ENCODE assay signal across 8 cellular contexts in the genomic region with DNA sequence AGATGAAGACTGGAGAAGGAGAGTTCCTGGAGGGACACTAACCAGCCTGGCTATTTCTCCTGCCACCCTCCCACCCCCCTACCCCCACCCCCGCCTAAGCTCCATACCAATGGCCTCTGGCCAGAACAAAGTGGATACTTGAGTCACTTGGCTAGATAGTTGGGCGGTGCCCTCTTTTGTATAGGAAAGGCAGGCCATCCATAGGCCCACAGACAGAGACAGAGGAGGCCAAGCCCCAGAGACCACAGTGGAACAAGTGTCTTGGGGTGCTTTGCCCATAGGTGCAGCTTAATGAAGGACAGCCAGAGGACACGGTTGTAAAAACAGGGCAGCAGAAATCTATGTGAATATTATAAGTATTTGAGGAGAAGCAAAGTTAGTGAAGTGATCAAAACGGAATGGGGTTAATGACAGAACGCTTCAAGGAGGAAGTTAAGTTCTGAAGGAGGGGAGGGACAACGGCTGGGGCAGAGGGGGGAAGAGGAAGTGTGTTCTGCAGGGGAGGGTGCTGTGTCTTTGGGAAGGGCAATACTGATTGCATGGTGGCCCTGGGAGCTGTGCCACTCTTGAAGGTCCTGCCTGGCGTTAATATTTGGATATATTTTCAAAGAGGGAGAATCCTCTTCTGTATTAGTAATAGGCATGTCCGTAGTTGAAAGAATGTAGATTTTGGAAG. TPM values are rescaled to one million over a fixed set of nuclear protein-coding genes. Genes with fewer than 3 reads are reported as not detected.
A peak's percentile ranks its signal among the peaks of the same experiment; 100 is the strongest.
DNase-seq lines count a peak whose midpoint lies in the region; ATAC-seq and TF ChIP-seq lines count a peak whose summit lies in the region.

No MANE protein-coding gene starts in this region.

- ATAC-seq in GM18870 (IDR thresholded peaks at IDR 0.05; ENCODE audit: unreplicated experiment) (peak; percentile 33), HG02852 (IDR thresholded peaks at IDR 0.05; ENCODE audit: unreplicated experiment) (peak; percentile 52), Right ventricle myocardium inferior (peak; percentile 63)

- H3K27ac Mint-ChIP-seq in Caco-2 (ENCODE audit: unreplicated experiment) = no peak overlapping the region

- no peaks in the 10 kb centered on the region for H3K9me3 Mint-ChIP-seq in Caco-2 (ENCODE audit: unreplicated experiment)

- H3K4me1 Mint-ChIP-seq in Caco-2 (ENCODE audit: low read depth, unreplicated experiment) = no peaks in the 10 kb centered on the region

- H3K4me1 ChIP-seq in Caco-2 = no peaks in the 10 kb centered on the region

- H3K9me3 ChIP-seq in Caco-2 = no peaks in the 10 kb centered on the region

- H3K27me3 Mint-ChIP-seq in Caco-2 (ENCODE audit: insufficient read depth, unreplicated experiment) = peaks cover 18% of the 10 kb centered on the region

- no TSS peak for BruUV-seq in Caco-2 (replicated peaks; lab: Mats Ljungman, UMichigan)

- TF ChIP-seq CTCF in Caco-2 (IDR thresholded peaks at IDR 0.05; ENCODE audit: insufficient read depth in 1 of 2, low read depth in 1 of 2, low read length in 1 of 2, severe bottlenecking in 1 of 2, unreplicated experiment in 1 of 2) = no peak

- no peaks in the 10 kb centered on the region for H3K36me3 ChIP-seq in Caco-2 (ENCODE audit: control insufficient read depth, insufficient read depth, low read length)

- no peaks in the 10 kb centered on the region for H3K36me3 Mint-ChIP-seq in Caco-2 (ENCODE audit: insufficient read depth, unreplicated experiment)

- POLR2A ChIA-PET in Caco-2 (lab: Charles Lee) = no interaction called here

- intact Hi-C loops in Right ventricle myocardium inferior (cut with DNase I) = no loop called here
- intact Hi-C loops in Caco-2 (cut with micrococcal nuclease; ENCODE audit: unreplicated experiment) = no loop called here

- CTCF ChIA-PET in Caco-2 (lab: Charles Lee) = no interaction called here

- H3K4me3 ChIP-seq in Caco-2 (ENCODE audit: low read depth, low read length) = no peak overlapping the region

- no peaks in the 10 kb centered on the region; the same call in 1 of the 2 replicates for H3K27me3 ChIP-seq in Caco-2 (replicated peaks; ENCODE audit: control insufficient read depth, insufficient read depth, low read length)

- H3K4me3 Mint-ChIP-seq in Caco-2 (ENCODE audit: unreplicated experiment) = no peak overlapping the region

- DNase-seq in RPMI8226 (peak; percentile 61), Right ventricle myocardium inferior (ENCODE audit: missing footprints) (no peak), Caco-2 (no peak), amniotic stem cell (lab: John Stamatoyannopoulos, UW) (no peak), NCI-H226 (no peak)
- DNase-seq in NK-92 treated with Interleukin-12 subunit alpha and Interleukin-12 subunit beta, amount 100 ng/mL, for 24 hours (lab: John Stamatoyannopoulos, UW) = no peak

RNA-seq across cellular contexts. Expression of a gene that starts 32.7 kb away (rescaled TPM):
- total RNA-seq in Right ventricle myocardium inferior = 18.3 TPM
- total RNA-seq in Caco-2 (2022) = not detected in 2 replicates

Comparison
In these comparisons a context has a peak if more than half of its experiments do, and no peak if none do; other contexts are left out.
1. RNA of a gene that starts 32.7 kb away (total RNA-seq): 18.3 TPM in Right ventricle myocardium inferior (single experiment); not detected in Caco-2; every median in the first group is over 10 times any median in the second.
2. Peak in every context shown above with its lines, with median percentiles within 50 percentile points of each other: ATAC-seq.